1 cellular context compared by ENCODE assay signal in genomic region chr1:161530671-161531609, GRCh38.
TF ChIP-seq lines count a peak whose summit lies in the region.
"Not testable (repeated sequence)": the region's sequence is repeated elsewhere in the genome, so short reads cannot be mapped to it uniquely, and the experiment has no call there.

No MANE protein-coding gene starts in this region.

TF ChIP-seq in K562, 482 proteins besides CTCF, POLR2A, EP300 and RAD21 (continued from another document):
- TF ChIP-seq HDAC2 (IDR thresholded peaks at IDR 0.05) (peak; percentile 69; the same call in 1 of the 2 replicates), TARDBP (IDR thresholded peaks at IDR 0.05) (peak; percentile 83; the same call in 1 of the 2 replicates), PREB (CRISPR knock-in tag; IDR thresholded peaks at IDR 0.05) (0 out of 2 replicates have a peak, but pooled peaks have one; percentile 29), TOE1 (IDR thresholded peaks at IDR 0.05; ENCODE audit: borderline replicate concordance) (peak; percentile 66; the same call in 1 of the 2 replicates), E4F1 (CRISPR knock-in tag; IDR thresholded peaks at IDR 0.05; ENCODE audit: borderline replicate concordance) (peak; percentile 70; the same call in 1 of the 2 replicates), RFX5 (IDR thresholded peaks at IDR 0.05; ENCODE audit: low read depth, low read length) (peak; percentile 58; the same call in 1 of the 2 replicates), RBFOX2 (IDR thresholded peaks at IDR 0.05; ENCODE audit: low read depth, low read length) (peak; percentile 74), NFIC (IDR thresholded peaks at IDR 0.05) (peak; percentile 84), NFATC3 (IDR thresholded peaks at IDR 0.05) (peak; percentile 81), EHMT2 (IDR thresholded peaks at IDR 0.05) (peak; percentile 20; the same call in 1 of the 2 replicates), SMARCA5 (IDR thresholded peaks at IDR 0.05) (peak; percentile 34; the same call in 1 of the 2 replicates), DPF2 (IDR thresholded peaks at IDR 0.05) (peak; percentile 71), CSDE1 (IDR thresholded peaks at IDR 0.05) (peak in 1 of 2 experiments; percentile 84; a peak in 2 of 4 replicates), TBL1XR1 (IDR thresholded peaks at IDR 0.05; ENCODE audit: low read length in 2 of 2) (peak in 1 of 2 experiments; percentile 92; a peak in 3 of 4 replicates), POLR2G (IDR thresholded peaks at IDR 0.05; ENCODE audit: low read depth, low read length) (peak; percentile 76)
- TF ChIP-seq, protein P1, sequence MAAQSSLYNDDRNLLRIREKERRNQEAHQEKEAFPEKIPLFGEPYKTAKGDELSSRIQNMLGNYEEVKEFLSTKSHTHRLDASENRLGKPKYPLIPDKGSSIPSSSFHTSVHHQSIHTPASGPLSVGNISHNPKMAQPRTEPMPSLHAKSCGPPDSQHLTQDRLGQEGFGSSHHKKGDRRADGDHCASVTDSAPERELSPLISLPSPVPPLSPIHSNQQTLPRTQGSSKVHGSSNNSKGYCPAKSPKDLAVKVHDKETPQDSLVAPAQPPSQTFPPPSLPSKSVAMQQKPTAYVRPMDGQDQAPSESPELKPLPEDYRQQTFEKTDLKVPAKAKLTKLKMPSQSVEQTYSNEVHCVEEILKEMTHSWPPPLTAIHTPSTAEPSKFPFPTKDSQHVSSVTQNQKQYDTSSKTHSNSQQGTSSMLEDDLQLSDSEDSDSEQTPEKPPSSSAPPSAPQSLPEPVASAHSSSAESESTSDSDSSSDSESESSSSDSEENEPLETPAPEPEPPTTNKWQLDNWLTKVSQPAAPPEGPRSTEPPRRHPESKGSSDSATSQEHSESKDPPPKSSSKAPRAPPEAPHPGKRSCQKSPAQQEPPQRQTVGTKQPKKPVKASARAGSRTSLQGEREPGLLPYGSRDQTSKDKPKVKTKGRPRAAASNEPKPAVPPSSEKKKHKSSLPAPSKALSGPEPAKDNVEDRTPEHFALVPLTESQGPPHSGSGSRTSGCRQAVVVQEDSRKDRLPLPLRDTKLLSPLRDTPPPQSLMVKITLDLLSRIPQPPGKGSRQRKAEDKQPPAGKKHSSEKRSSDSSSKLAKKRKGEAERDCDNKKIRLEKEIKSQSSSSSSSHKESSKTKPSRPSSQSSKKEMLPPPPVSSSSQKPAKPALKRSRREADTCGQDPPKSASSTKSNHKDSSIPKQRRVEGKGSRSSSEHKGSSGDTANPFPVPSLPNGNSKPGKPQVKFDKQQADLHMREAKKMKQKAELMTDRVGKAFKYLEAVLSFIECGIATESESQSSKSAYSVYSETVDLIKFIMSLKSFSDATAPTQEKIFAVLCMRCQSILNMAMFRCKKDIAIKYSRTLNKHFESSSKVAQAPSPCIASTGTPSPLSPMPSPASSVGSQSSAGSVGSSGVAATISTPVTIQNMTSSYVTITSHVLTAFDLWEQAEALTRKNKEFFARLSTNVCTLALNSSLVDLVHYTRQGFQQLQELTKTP (IDR thresholded peaks at IDR 0.05; ENCODE audit: low read depth in 1 of 2, partially characterized antibody in 2 of 2): peak; percentile 54 to 82
- TF ChIP-seq TOE1 (CRISPR knock-in tag; IDR thresholded peaks at IDR 0.05; ENCODE audit: borderline replicate concordance, low read depth): not testable (repeated sequence)
TF ChIP-seq in K562: peak in this region for 143; not testable (repeated sequence) for 339.
